19 cellular contexts compared by ENCODE assay signal in genomic region chr16:83742520-83742919, GRCh38.
DNase-seq lines count a peak whose midpoint lies in the region; ATAC-seq and TF ChIP-seq lines count a peak whose summit lies in the region.
"Had no signal": no experiment of that assay in that cellular context is flagged by ENCODE, and none has a peak within 500 bp of the region (broad histone marks: within the 10 kb centered on the region; RNA-seq: fewer than 3 reads in every experiment).

No MANE protein-coding gene starts in this region.

- H3K36me3 ChIP-seq in GM23338 (ENCODE audit: insufficient read depth) (no peaks in the 10 kb centered on the region), heart right ventricle (no peaks in the 10 kb centered on the region)
- H3K36me3 ChIP-seq: BLaER1 treated with 17β-estradiol and CSF1 and Interleukin-3, amounts not matched to agents 10 nM and 100 nM had no signal

- DNase-seq in GM23338 (ENCODE audit: low spot score), result no peak
- peak in 8 of 61 donors; percentile 5 to 35 (median 12) for DNase-seq in caudate nucleus (lab: John Stamatoyannopoulos, UW)
- peak in 12 of 49 donors; percentile 9 to 34 (median 15) for DNase-seq in substantia nigra (lab: John Stamatoyannopoulos, UW)
- no peak for DNase-seq in HuH-7.5 (ENCODE audit: low spot score)
- DNase-seq in cardiac septum (ENCODE audit: low spot score), result no peak
- no peak for DNase-seq in heart right ventricle
- DNase-seq in GM19240 (ENCODE audit: insufficient read length, low spot score), result no peak
- DNase-seq: Calu3; CD8-positive, alpha-beta T cell; KG1; NCI-H1436 treated with DMSO at 0.1 percent for 48 hours; NCI-H2029 treated with DMSO at 0.1 percent for 48 hours; NCI-H748 treated with DMSO at 0.1 percent for 48 hours; NK-92 treated with Interleukin-12 subunit alpha and Interleukin-12 subunit beta, amount 100 ng/mL, for 24 hours had no signal

- no peak for TF ChIP-seq CTCF in GM23338 (conservative IDR thresholded peaks at IDR 0.05; ENCODE audit: low read depth in 2 of 2)
- no peak for TF ChIP-seq CTCF in heart right ventricle (IDR thresholded peaks at IDR 0.05)

- H3K27ac ChIP-seq in GM23338 (ENCODE audit: low read depth) (no peak overlapping the region), caudate nucleus (ENCODE audit: low read depth, low read length) (peak overlapping the region; percentile 67), layer of hippocampus (ENCODE audit: low read depth, low read length) (peak overlapping the region; percentile 62), substantia nigra (ENCODE audit: low read depth, low read length, poor library complexity, severe bottlenecking) (peak overlapping the region; percentile 79), heart right ventricle (no peak overlapping the region)
- H3K27ac ChIP-seq: A549; BLaER1 treated with 17β-estradiol and CSF1 and Interleukin-3, amounts not matched to agents 10 nM and 100 nM had no signal

- H3K27ac Mint-ChIP-seq in GM23338, result no peak overlapping the region
- H3K27ac Mint-ChIP-seq: CD8-positive, alpha-beta T cell had no signal

- H3K9me3 ChIP-seq in heart right ventricle, result no peaks in the 10 kb centered on the region
- H3K9me3 ChIP-seq: A549 had no signal

- H3K4me3 Mint-ChIP-seq in GM23338, result no peak overlapping the region
- H3K4me3 Mint-ChIP-seq: CD8-positive, alpha-beta T cell had no signal

- no peaks in the 10 kb centered on the region for H3K27me3 Mint-ChIP-seq in GM23338 (ENCODE audit: insufficient read depth, low read depth, poor library complexity)

- H3K4me2 ChIP-seq in GM23338, result no peak overlapping the region
- H3K4me2 ChIP-seq: A549 had no signal

- H3K27me3 ChIP-seq in GM23338 (ENCODE audit: insufficient read depth) (no peaks in the 10 kb centered on the region), layer of hippocampus (ENCODE audit: control insufficient read depth, insufficient read depth, low read length) (no peaks in the 10 kb centered on the region), heart right ventricle (no peaks in the 10 kb centered on the region)
- H3K27me3 ChIP-seq: BLaER1 treated with 17β-estradiol and CSF1 and Interleukin-3, amounts not matched to agents 10 nM and 100 nM had no signal

- no peaks in the 10 kb centered on the region for H4K20me1 ChIP-seq in GM23338 (replicated peaks; ENCODE audit: insufficient read depth)
- H4K20me1 ChIP-seq: BLaER1 treated with 17β-estradiol and CSF1 and Interleukin-3, amounts not matched to agents 10 nM and 100 nM had no signal

- H3K4me1 ChIP-seq in GM23338 (ENCODE audit: insufficient read depth), result no peaks in the 10 kb centered on the region
- H3K4me1 ChIP-seq in heart right ventricle, result peaks cover 0 to 9% (median 0%) of the 10 kb centered on the region in 9 donors
- H3K4me1 ChIP-seq: A549 had no signal

- peaks cover 11% of the 10 kb centered on the region for H3K9me2 ChIP-seq in GM23338 (ENCODE audit: insufficient read depth)

- peaks cover 3% of the 10 kb centered on the region; the same call in 1 of the 3 replicates for H3K4me1 Mint-ChIP-seq in GM23338

- peak overlapping the region; percentile 52; the same call in 1 of the 2 replicates for H2AFZ ChIP-seq in GM23338

- H3K36me3 Mint-ChIP-seq in GM23338 (ENCODE audit: low read depth), result no peaks in the 10 kb centered on the region
- H3K36me3 Mint-ChIP-seq: CD8-positive, alpha-beta T cell had no signal

- no peak overlapping the region for H3K4me3 ChIP-seq in GM23338
- H3K4me3 ChIP-seq in heart right ventricle, result no peak overlapping the region
- H3K4me3 ChIP-seq: A549; BLaER1 treated with 17β-estradiol and CSF1 and Interleukin-3, amounts not matched to agents 10 nM and 100 nM; GM12878 had no signal

- H3K79me2 ChIP-seq in GM23338 (replicated peaks; ENCODE audit: insufficient read depth), result no peaks in the 10 kb centered on the region

- ATAC-seq in GM23338, result no peak
- no peak for ATAC-seq in heart right ventricle
- ATAC-seq: A549; CD8-positive, alpha-beta T cell; GM12878; Right ventricle myocardium inferior had no signal

- no peaks in the 10 kb centered on the region for H3F3A ChIP-seq in GM23338 (replicated peaks; ENCODE audit: low read depth)

- intact Hi-C loops in cardiac septum (cut with DNase I) (no loop called here), heart right ventricle (cut with DNase I) (no loop called here)

- H3K9me3 Mint-ChIP-seq in GM23338, result no peaks in the 10 kb centered on the region
- H3K9me3 Mint-ChIP-seq: CD8-positive, alpha-beta T cell had no signal

- WGBS in heart right ventricle, 2 donors, result 89 to 90% methylated on average over 12 of the region's 12 CpGs

TF ChIP-seq in GM23338, 12 proteins besides CTCF, POLR2A, EP300 and RAD21:
- TF ChIP-seq JUNB (IDR thresholded peaks at IDR 0.05; ENCODE audit: unreplicated experiment) (no peak), ZNF114 (CRISPR knock-in tag; IDR thresholded peaks at IDR 0.05) (no peak)
- TF ChIP-seq, protein P1, sequence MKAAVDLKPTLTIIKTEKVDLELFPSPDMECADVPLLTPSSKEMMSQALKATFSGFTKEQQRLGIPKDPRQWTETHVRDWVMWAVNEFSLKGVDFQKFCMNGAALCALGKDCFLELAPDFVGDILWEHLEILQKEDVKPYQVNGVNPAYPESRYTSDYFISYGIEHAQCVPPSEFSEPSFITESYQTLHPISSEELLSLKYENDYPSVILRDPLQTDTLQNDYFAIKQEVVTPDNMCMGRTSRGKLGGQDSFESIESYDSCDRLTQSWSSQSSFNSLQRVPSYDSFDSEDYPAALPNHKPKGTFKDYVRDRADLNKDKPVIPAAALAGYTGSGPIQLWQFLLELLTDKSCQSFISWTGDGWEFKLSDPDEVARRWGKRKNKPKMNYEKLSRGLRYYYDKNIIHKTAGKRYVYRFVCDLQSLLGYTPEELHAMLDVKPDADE (IDR thresholded peaks at IDR 0.05), result no peak
- TF ChIP-seq, protein P2, sequence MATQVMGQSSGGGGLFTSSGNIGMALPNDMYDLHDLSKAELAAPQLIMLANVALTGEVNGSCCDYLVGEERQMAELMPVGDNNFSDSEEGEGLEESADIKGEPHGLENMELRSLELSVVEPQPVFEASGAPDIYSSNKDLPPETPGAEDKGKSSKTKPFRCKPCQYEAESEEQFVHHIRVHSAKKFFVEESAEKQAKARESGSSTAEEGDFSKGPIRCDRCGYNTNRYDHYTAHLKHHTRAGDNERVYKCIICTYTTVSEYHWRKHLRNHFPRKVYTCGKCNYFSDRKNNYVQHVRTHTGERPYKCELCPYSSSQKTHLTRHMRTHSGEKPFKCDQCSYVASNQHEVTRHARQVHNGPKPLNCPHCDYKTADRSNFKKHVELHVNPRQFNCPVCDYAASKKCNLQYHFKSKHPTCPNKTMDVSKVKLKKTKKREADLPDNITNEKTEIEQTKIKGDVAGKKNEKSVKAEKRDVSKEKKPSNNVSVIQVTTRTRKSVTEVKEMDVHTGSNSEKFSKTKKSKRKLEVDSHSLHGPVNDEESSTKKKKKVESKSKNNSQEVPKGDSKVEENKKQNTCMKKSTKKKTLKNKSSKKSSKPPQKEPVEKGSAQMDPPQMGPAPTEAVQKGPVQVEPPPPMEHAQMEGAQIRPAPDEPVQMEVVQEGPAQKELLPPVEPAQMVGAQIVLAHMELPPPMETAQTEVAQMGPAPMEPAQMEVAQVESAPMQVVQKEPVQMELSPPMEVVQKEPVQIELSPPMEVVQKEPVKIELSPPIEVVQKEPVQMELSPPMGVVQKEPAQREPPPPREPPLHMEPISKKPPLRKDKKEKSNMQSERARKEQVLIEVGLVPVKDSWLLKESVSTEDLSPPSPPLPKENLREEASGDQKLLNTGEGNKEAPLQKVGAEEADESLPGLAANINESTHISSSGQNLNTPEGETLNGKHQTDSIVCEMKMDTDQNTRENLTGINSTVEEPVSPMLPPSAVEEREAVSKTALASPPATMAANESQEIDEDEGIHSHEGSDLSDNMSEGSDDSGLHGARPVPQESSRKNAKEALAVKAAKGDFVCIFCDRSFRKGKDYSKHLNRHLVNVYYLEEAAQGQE (IDR thresholded peaks at IDR 0.05; ENCODE audit: unreplicated experiment), result no peak
TF ChIP-seq in GM23338: peak in this region for 0.

Comparison
In these comparisons a context has a peak if more than half of its experiments do, and no peak if none do; other contexts are left out.
1. H3K27ac ChIP-seq: peak in caudate nucleus (single experiment), layer of hippocampus (single experiment) and substantia nigra (single experiment); none in GM23338 (single experiment) and heart right ventricle (0 of 10).